ENCODE assay signal across 11 cellular contexts in the genomic region with DNA sequence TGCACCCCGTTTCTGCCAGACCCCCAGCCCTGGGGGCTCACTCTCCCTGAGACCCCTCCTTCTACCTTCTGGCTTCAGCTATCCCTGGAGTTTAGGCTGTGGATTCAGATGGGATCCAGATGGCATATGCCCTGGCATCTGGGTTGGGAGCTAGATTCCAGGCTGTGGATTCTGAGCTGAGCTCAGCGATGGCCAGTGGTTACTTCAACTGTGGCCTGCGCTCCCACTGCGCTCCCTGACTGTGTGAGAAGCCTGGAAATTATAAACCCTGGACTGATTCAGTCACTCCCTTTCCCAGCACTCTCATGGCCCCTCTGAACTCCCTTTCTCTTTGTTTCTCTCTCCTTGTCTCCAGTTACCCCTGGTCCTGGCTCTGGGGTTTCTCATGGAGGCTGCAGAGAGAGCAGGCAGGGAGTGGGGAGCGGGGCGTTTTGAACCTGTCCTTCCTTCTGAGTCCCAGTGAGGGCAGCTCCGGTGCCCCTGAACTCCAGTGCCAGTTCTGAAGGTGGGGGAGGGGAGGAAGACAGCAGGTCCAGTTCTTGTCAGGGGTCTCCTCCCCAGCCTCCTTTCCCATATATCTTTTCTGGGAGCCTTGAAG. TPM values are rescaled to one million over a fixed set of nuclear protein-coding genes. Genes with fewer than 3 reads are reported as not detected.
DNase-seq lines count a peak whose midpoint lies in the region; ATAC-seq and TF ChIP-seq lines count a peak whose summit lies in the region.
"Had no signal": no experiment of that assay in that cellular context is flagged by ENCODE, and none has a peak within 500 bp of the region (broad histone marks: within the 10 kb centered on the region; RNA-seq: fewer than 3 reads in every experiment).

No MANE protein-coding gene starts in this region.

- no peaks in the 10 kb centered on the region for H4K20me1 ChIP-seq in Loucy (ENCODE audit: insufficient read depth, low read length, poor library complexity, severe bottlenecking)

- H3K4me2 ChIP-seq in Loucy (ENCODE audit: low read depth, low read length, poor library complexity, severe bottlenecking), result peak overlapping the region; percentile 68
- H3K4me2 ChIP-seq: KMS-11 had no signal

- no peaks in the 10 kb centered on the region for H3K9me2 ChIP-seq in Loucy (replicated peaks; ENCODE audit: low read depth, low read length)

- H3K4me3 Mint-ChIP-seq in mesothelial cell of epicardium, result peak overlapping the region; percentile 77

- H3K4me3 ChIP-seq in Loucy (ENCODE audit: low read length, poor library complexity, severe bottlenecking) (peak overlapping the region; percentile 39), testis (peak overlapping the region in 1 of 2 donors; percentile 21)

- no peak for DNase-seq in mesothelial cell of epicardium (ENCODE audit: low spot score in 2 of 2, unreplicated experiment in 2 of 2)
- no peak for DNase-seq in testis
- DNase-seq in stimulated activated CD8-positive, alpha-beta memory T cell treated with anti-CD3 and anti-CD28 coated beads, Interleukin-4, amount 100 ng/mL, for 48 hours, result no peak
- no peak for DNase-seq in NCI-H128 (lab: John Stamatoyannopoulos, UW; ENCODE audit: unreplicated experiment)
- DNase-seq: activated CD8-positive, alpha-beta memory T cell treated with anti-CD3 and anti-CD28 coated beads, Interleukin-2, amount 50 U/mL, for 4 hours had no signal

- peak overlapping the region; percentile 98 for H3K27ac Mint-ChIP-seq in mesothelial cell of epicardium

- no peaks in the 10 kb centered on the region for H3K27me3 Mint-ChIP-seq in mesothelial cell of epicardium (ENCODE audit: low read depth)

- TF ChIP-seq POLR2A in testis (IDR thresholded peaks at IDR 0.05), result no peak

- H3K9ac ChIP-seq in Loucy (ENCODE audit: low read depth, low read length, poor library complexity, severe bottlenecking), result peak overlapping the region; percentile 70
- H3K9ac ChIP-seq: KMS-11 had no signal

- H3K27me3 ChIP-seq in Loucy (ENCODE audit: insufficient read depth, low read length, poor library complexity, severe bottlenecking) (no peaks in the 10 kb centered on the region), testis (no peaks in the 10 kb centered on the region)

- TF ChIP-seq CTCF in Loucy (conservative IDR thresholded peaks at IDR 0.05; ENCODE audit: low read length) (no peak), mesothelial cell of epicardium (IDR thresholded peaks at IDR 0.05; ENCODE audit: unreplicated experiment) (no peak), testis (IDR thresholded peaks at IDR 0.05) (no peak)

- intact Hi-C loops in testis (cut with DNase I; ENCODE audit: low total_unique reads), result no loop called here

- 52 to 58% methylated on average over 7 of the region's 7 CpGs for WGBS in testis, 2 donors

- H2AFZ ChIP-seq in Loucy (ENCODE audit: low read length), result no peak overlapping the region

- H3K9me3 ChIP-seq in Loucy (ENCODE audit: insufficient read depth, low read depth, low read length), result no peaks in the 10 kb centered on the region
- H3K9me3 ChIP-seq in testis, result no peaks in the 10 kb centered on the region

- H3K36me3 ChIP-seq in Loucy (ENCODE audit: insufficient read depth, low read length) (no peaks in the 10 kb centered on the region), testis (ENCODE audit: low read depth, missing control alignments) (no peaks in the 10 kb centered on the region)

- H3F3A ChIP-seq in Loucy (ENCODE audit: low read depth), result 0 out of 2 replicates have a peak, but pooled peaks cover 8% of the 10 kb centered on the region

- ATAC-seq in GM21367 (IDR thresholded peaks at IDR 0.05; ENCODE audit: unreplicated experiment) (no peak), GM18873 (IDR thresholded peaks at IDR 0.05; ENCODE audit: low FRiP score, unreplicated experiment) (no peak)
- ATAC-seq: HCT116 had no signal

- H3K4me1 ChIP-seq in Loucy (ENCODE audit: insufficient read depth, low read length, poor library complexity, severe bottlenecking), result peaks cover 64% of the 10 kb centered on the region
- H3K4me1 ChIP-seq in testis, result peaks cover 55% of the 10 kb centered on the region

- H3K79me2 ChIP-seq in Loucy (ENCODE audit: insufficient read depth, low read length), result peaks cover 10% of the 10 kb centered on the region; the same call in 1 of the 2 replicates

- peak overlapping the region; percentile 71 for H3K27ac ChIP-seq in cingulate gyrus (ENCODE audit: low read depth, low read length)
- peak overlapping the region; percentile 56 to 96 for H3K27ac ChIP-seq in testis
- H3K27ac ChIP-seq: KMS-11 had no signal

- H3K36me3 Mint-ChIP-seq in mesothelial cell of epicardium, result peaks cover 3% of the 10 kb centered on the region

- H3K9me3 Mint-ChIP-seq in mesothelial cell of epicardium, result no peaks in the 10 kb centered on the region

- H3K4me1 Mint-ChIP-seq in mesothelial cell of epicardium, result peaks cover 74% of the 10 kb centered on the region

RNA-seq across cellular contexts. Expression of gene ARHGEF17, which starts 4.8 kb away (rescaled TPM):
- total RNA-seq in mesothelial cell of epicardium, result 136 to 150 TPM (median 140 TPM) in 3 replicates
- 10 to 100 TPM; 50.1 to 58.5 TPM for total RNA-seq in testis
- polyA plus RNA-seq in testis (ENCODE audit: insufficient read depth, low read depth, low replicate concordance), result 29.4 TPM

RNA-seq across cellular contexts. Expression of gene P2RY6, which starts 40.8 kb away (rescaled TPM):
- total RNA-seq in mesothelial cell of epicardium, result 0.36 to 0.51 TPM (median 0.45 TPM) in 3 replicates
- under 1 TPM; 0.25 to 0.47 TPM for total RNA-seq in testis
- 2.7 TPM for polyA plus RNA-seq in testis (ENCODE audit: insufficient read depth, low read depth, low replicate concordance)
